Comparison of ENCODE assay signal across 1 cellular context in genomic region chr2:65130440-65131175, GRCh38.
TF ChIP-seq lines count a peak whose summit lies in the region.

No MANE protein-coding gene starts in this region.

TF ChIP-seq in K562, 482 proteins besides CTCF, POLR2A, EP300 and RAD21 (continued from another document and continues in another):
- TF ChIP-seq GTF2B (IDR thresholded peaks at IDR 0.05; ENCODE audit: extremely low read depth, insufficient read length), result no peak
- no peak for TF ChIP-seq SMAD1 (IDR thresholded peaks at IDR 0.05; ENCODE audit: low read depth, low read length, partially characterized antibody)
- no peak for TF ChIP-seq TAL1 (IDR thresholded peaks at IDR 0.05)
- TF ChIP-seq ZNF609 (CRISPR knock-in tag; IDR thresholded peaks at IDR 0.05; ENCODE audit: borderline replicate concordance), result peak; percentile 68; the same call in 1 of the 2 replicates
- no peak for TF ChIP-seq BRCA1 (IDR thresholded peaks at IDR 0.05)
- no peak for TF ChIP-seq BRCA1 (CRISPR knock-in tag; IDR thresholded peaks at IDR 0.05)
- no peak for TF ChIP-seq NFE2L1 (tag; IDR thresholded peaks at IDR 0.05; ENCODE audit: borderline replicate concordance, low read depth)
- no peak; the same call in 1 of the 2 replicates for TF ChIP-seq CTBP1 (IDR thresholded peaks at IDR 0.05; ENCODE audit: borderline replicate concordance)
- TF ChIP-seq BCLAF1 (IDR thresholded peaks at IDR 0.05; ENCODE audit: borderline replicate concordance in 1 of 2, control insufficient read depth in 1 of 2, low read depth in 2 of 2, low read length in 1 of 2), result no peak
- no peak for TF ChIP-seq SNRNP70 (optimal IDR thresholded peaks at IDR 0.05; ENCODE audit: low read depth, low read length)
- no peak for TF ChIP-seq TCF7 (IDR thresholded peaks at IDR 0.05; ENCODE audit: borderline replicate concordance)
- TF ChIP-seq PPARD (CRISPR knock-in tag; IDR thresholded peaks at IDR 0.05), result no peak
- no peak for TF ChIP-seq CBFB (CRISPR knock-in tag; IDR thresholded peaks at IDR 0.05)
- TF ChIP-seq TFAM (CRISPR knock-in tag; conservative IDR thresholded peaks at IDR 0.05), result no peak
- no peak for TF ChIP-seq NCOA2 (IDR thresholded peaks at IDR 0.05; ENCODE audit: partially characterized antibody in 2 of 2)
- TF ChIP-seq IRF2 (CRISPR knock-in tag; IDR thresholded peaks at IDR 0.05), result no peak
- no peak for TF ChIP-seq HNRNPUL1 (IDR thresholded peaks at IDR 0.05; ENCODE audit: low read length)
- no peak for TF ChIP-seq STAT6 (CRISPR knock-in tag; IDR thresholded peaks at IDR 0.05)
- no peak for TF ChIP-seq ZBTB43 (CRISPR knock-in tag; IDR thresholded peaks at IDR 0.05)
- TF ChIP-seq REST (CRISPR knock-in tag; IDR thresholded peaks at IDR 0.05; ENCODE audit: low read depth), result peak; percentile 32; the same call in 1 of the 2 replicates
- no peak; the same call in 1 of the 2 replicates for TF ChIP-seq ZNF263 (CRISPR knock-in tag; IDR thresholded peaks at IDR 0.05; ENCODE audit: borderline replicate concordance)
- TF ChIP-seq ZNF780A (CRISPR knock-in tag; IDR thresholded peaks at IDR 0.05), result no peak
- no peak for TF ChIP-seq ZNF77 (CRISPR knock-in tag; IDR thresholded peaks at IDR 0.05)
- TF ChIP-seq ZNF253 (CRISPR knock-in tag; conservative IDR thresholded peaks at IDR 0.05), result no peak
- no peak for TF ChIP-seq ZNF140 (CRISPR knock-in tag; IDR thresholded peaks at IDR 0.05)
- peak; percentile 10 to 43; a peak in 1 of 4 replicates for TF ChIP-seq KDM1A (IDR thresholded peaks at IDR 0.05)
- no peak for TF ChIP-seq HDAC8 (tag; IDR thresholded peaks at IDR 0.05)
- TF ChIP-seq ZZZ3 (IDR thresholded peaks at IDR 0.05), result no peak
- no peak for TF ChIP-seq FOXK1 (CRISPR knock-in tag; IDR thresholded peaks at IDR 0.05; ENCODE audit: borderline replicate concordance)
- no peak for TF ChIP-seq MYBL2 (IDR thresholded peaks at IDR 0.05; ENCODE audit: low read depth)
- TF ChIP-seq MYBL2 (CRISPR knock-in tag; IDR thresholded peaks at IDR 0.05; ENCODE audit: borderline replicate concordance), result no peak
- no peak for TF ChIP-seq DDX20 (tag; IDR thresholded peaks at IDR 0.05; ENCODE audit: low read depth)
- TF ChIP-seq PTRF (tag; IDR thresholded peaks at IDR 0.05), result no peak
- TF ChIP-seq GATA2 (CRISPR knock-in tag; IDR thresholded peaks at IDR 0.05), result no peak
- peak; percentile 26; the same call in 1 of the 2 replicates for TF ChIP-seq SUPT5H (IDR thresholded peaks at IDR 0.05)
- TF ChIP-seq KAT8 (IDR thresholded peaks at IDR 0.05; ENCODE audit: low read depth), result no peak
- no peak for TF ChIP-seq ZNF76 (CRISPR knock-in tag; IDR thresholded peaks at IDR 0.05; ENCODE audit: borderline replicate concordance)
- no peak for TF ChIP-seq GABPB2 (CRISPR knock-in tag; conservative IDR thresholded peaks at IDR 0.05)
- no peak for TF ChIP-seq TCF7L2 (IDR thresholded peaks at IDR 0.05; ENCODE audit: low read depth, low read length)
- TF ChIP-seq ESRRA (IDR thresholded peaks at IDR 0.05; ENCODE audit: borderline replicate concordance, low read depth), result no peak
- TF ChIP-seq SP1 (CRISPR knock-in tag; IDR thresholded peaks at IDR 0.05), result no peak
- no peak for TF ChIP-seq IRF9 (tag; IDR thresholded peaks at IDR 0.05)
- TF ChIP-seq U2AF2 (optimal IDR thresholded peaks at IDR 0.05; ENCODE audit: low read depth, low read length), result no peak
- no peak for TF ChIP-seq ZBTB5 (IDR thresholded peaks at IDR 0.05)
- TF ChIP-seq TAF9B (IDR thresholded peaks at IDR 0.05; ENCODE audit: partially characterized antibody), result no peak
- 0 out of 2 replicates have a peak, but pooled peaks have one; percentile 14 for TF ChIP-seq MAFF (IDR thresholded peaks at IDR 0.05; ENCODE audit: low read length)
- TF ChIP-seq TAF7 (tag; IDR thresholded peaks at IDR 0.05), result no peak
